ENCODE assay signal across 25 cellular contexts in genomic region chr17:74608511-74608910, GRCh38. TPM values are rescaled to one million over a fixed set of nuclear protein-coding genes. Genes with fewer than 3 reads are reported as not detected.
"Had no signal": no experiment of that assay in that cellular context is flagged by ENCODE, and none has a peak within 500 bp of the region (broad histone marks: within the 10 kb centered on the region; RNA-seq: fewer than 3 reads in every experiment).

No MANE protein-coding gene starts in this region.

- H3K36me3 Mint-ChIP-seq: IgD-negative memory B cell, T-cell had no signal

- H3K27ac Mint-ChIP-seq: IgD-negative memory B cell, T-cell had no signal

- H3K4me3 Mint-ChIP-seq: IgD-negative memory B cell, T-cell had no signal

- H3K9me3 Mint-ChIP-seq: T-cell had no signal

- H3K9me3 ChIP-seq: SK-N-SH had no signal

- H3K4me3 ChIP-seq: K562 had no signal

- H3K27ac ChIP-seq: HL-60, KMS-11, RWPE1 had no signal

- DNase-seq: Kasumi-1; MM.1S; NCI-H1092 treated with DMSO at 0.1 percent for 48 hours; NCI-H1436; NCI-H187; NCI-H2029; NCI-H2081 treated with DMSO at 0.1 percent for 48 hours; NCI-H226; NCI-H510A; NCI-H526 treated with DMSO at 0.1 percent for 48 hours; NCI-H774; NK-92 treated with Interleukin-12 subunit alpha and Interleukin-12 subunit beta, amount 100 ng/mL, for 24 hours; PC-3; SHP77; SK-N-SH; SW 1271; T-cell had no signal

RNA-seq across cellular contexts. Expression of gene CD300E, which starts 15.0 kb away (rescaled TPM):
- total RNA-seq: K562, M059J, OCI-LY7, PC-3, SK-MEL-5 had no signal

RNA-seq across cellular contexts. Expression of gene CD300LD, which starts 16.4 kb away (rescaled TPM):
- total RNA-seq: K562, M059J, OCI-LY7, PC-3, SK-MEL-5 had no signal

RNA-seq across cellular contexts. Expression of gene CD300H, which starts 41.2 kb away (rescaled TPM):
- total RNA-seq: K562, M059J, OCI-LY7, PC-3, SK-MEL-5, T-cell had no signal
